ENCODE assay signal across 8 cellular contexts in genomic region chr5:88881566-88881965, GRCh38. TPM values are rescaled to one million over a fixed set of nuclear protein-coding genes. Genes with fewer than 3 reads are reported as not detected.
A peak's percentile ranks its signal among the peaks of the same experiment; 100 is the strongest.
DNase-seq lines count a peak whose midpoint lies in the region; ATAC-seq and TF ChIP-seq lines count a peak whose summit lies in the region.

No MANE protein-coding gene starts in this region.

- no peak overlapping the region for H3K27ac ChIP-seq in thymus (ENCODE audit: low read depth)

- peak overlapping the region; percentile 5 for H3K4me3 ChIP-seq in thymus (ENCODE audit: low read length)

- 6% methylated on average over 5 of the region's 5 CpGs for WGBS in thymus

- DNase-seq in NCI-H748 (lab: John Stamatoyannopoulos, UW; ENCODE audit: unreplicated experiment) (peak; percentile 11), NCI-H748 treated with DMSO at 0.1 percent for 48 hours (lab: John Stamatoyannopoulos, UW) (no peak), SK-MEL-5 (ENCODE audit: low read depth, low spot score) (peak; percentile 43), left colon (no peak), NOMO-1 (lab: John Stamatoyannopoulos, UW; ENCODE audit: unreplicated experiment in 2 of 2) (no peak), GM10248 (ENCODE audit: extremely low spot score) (no peak)
- no peak for DNase-seq in activated naive CD4-positive, alpha-beta T cell treated with Interleukin-2 at 50 U/mL for 16 hours

- H3K36me3 ChIP-seq in thymus (ENCODE audit: control insufficient read depth, insufficient read depth) = no peaks in the 10 kb centered on the region

- H3K9me3 ChIP-seq in thymus (ENCODE audit: control insufficient read depth) = no peaks in the 10 kb centered on the region

- in situ Hi-C loops in SK-MEL-5 (cut with HindIII; ENCODE audit: low pct_unique_long_range_greater_than_20kb, low sequenced_read_pairs) = no loop called here

- POLR2A ChIA-PET in GM10248 (lab: Yijun Ruan, JAX) = no interaction called here

- H3K27me3 ChIP-seq in thymus (ENCODE audit: control insufficient read depth, insufficient read depth) = peaks cover 2% of the 10 kb centered on the region

- intact Hi-C loops in left colon (cut with DNase I, micrococcal nuclease) = loop anchor here in 1 of 2 donors (5.0 to 10.0 kb wide), 2 partner anchors 54 to 147 kb away; no protein-coding TSS in a partner anchor

- peak; percentile 21 for ATAC-seq in left colon

- no peak for TF ChIP-seq CTCF in GM10248 (IDR thresholded peaks at IDR 0.05; ENCODE audit: control extremely low read depth, extremely low read depth, low read depth, missing control alignments)

- CTCF ChIA-PET in GM10248 (lab: Yijun Ruan, JAX) = interaction anchor here (1.0 kb wide), 1 partner anchor 152 kb away, joined by 4 read pairs; no protein-coding TSS in a partner anchor

- peaks cover 4% of the 10 kb centered on the region for H3K4me1 ChIP-seq in thymus (ENCODE audit: control insufficient read depth, insufficient read depth, low read length)

RNA-seq across cellular contexts. Expression of gene MEF2C, which starts 1.4 kb away (rescaled TPM):
- 34.2 and 35.1 TPM in 2 replicates for total RNA-seq in SK-MEL-5 (2014; rRNA removed; shearing (Covaris generic))
- polyA plus RNA-seq in SK-MEL-5 (2015; cell fraction: cytosol; rRNA removed) = 18.1 and 18.3 TPM in 2 replicates
- 12.2 and 16.3 TPM in 2 replicates for polyA plus RNA-seq in SK-MEL-5 (2015; cell fraction: nucleus; rRNA removed)
- 10 to 100 TPM; 10.0 to 27.4 TPM for total RNA-seq in left colon
- polyA plus RNA-seq in thymus = 8.0 TPM

Comparison
In these comparisons a context has a peak if more than half of its experiments do, and no peak if none do; other contexts are left out.
1. DNase-seq: peak in NCI-H748 (single experiment) and SK-MEL-5 (single experiment); none in NCI-H748 treated with DMSO at 0.1 percent for 48 hours (single experiment), left colon (0 of 2), NOMO-1 (0 of 2), activated naive CD4-positive, alpha-beta T cell treated with Interleukin-2 at 50 U/mL for 16 hours (single experiment) and GM10248 (single experiment).